8 cellular contexts compared by ENCODE assay signal in genomic region chr3:4271834-4272233, GRCh38. TPM values are rescaled to one million over a fixed set of nuclear protein-coding genes. Genes with fewer than 3 reads are reported as not detected.
A peak's percentile ranks its signal among the peaks of the same experiment; 100 is the strongest.
DNase-seq lines count a peak whose midpoint lies in the region; ATAC-seq and TF ChIP-seq lines count a peak whose summit lies in the region.

No MANE protein-coding gene starts in this region.

- H3K9me3 Mint-ChIP-seq in activated naive CD4-positive, alpha-beta T cell treated with anti-CD3 and anti-CD28 coated beads, Interleukin-2, amount 10 ng/mL, durations not matched to agents 7 days and 5 days: peaks cover 2% of the 10 kb centered on the region

- in situ Hi-C loops in brain microvascular endothelial cell (cut with HindIII; ENCODE audit: low pct_ligation_motif_present, low sequenced_read_pairs): no loop called here

- ATAC-seq in DND-41 (ENCODE audit: insufficient read depth, low read depth) (no peak), GM18517 (IDR thresholded peaks at IDR 0.05; ENCODE audit: unreplicated experiment) (no peak)

- H3K79me2 ChIP-seq in DND-41 (ENCODE audit: insufficient read depth, low read length): no peaks in the 10 kb centered on the region

- no peak overlapping the region for H3K4me2 ChIP-seq in DND-41 (ENCODE audit: insufficient read depth, low read length)

- H3K9ac ChIP-seq in DND-41 (ENCODE audit: low read depth, low read length): no peak overlapping the region

- H3K4me3 ChIP-seq in DND-41 (ENCODE audit: low read depth in 1 of 2, low read length in 2 of 2) (no peak overlapping the region), brain microvascular endothelial cell (ENCODE audit: low read depth, low read length) (no peak overlapping the region)

- no peak overlapping the region for H3K4me3 Mint-ChIP-seq in activated naive CD4-positive, alpha-beta T cell treated with anti-CD3 and anti-CD28 coated beads, Interleukin-2, amount 10 ng/mL, durations not matched to agents 7 days and 5 days

- H3K9me3 ChIP-seq in DND-41 (ENCODE audit: insufficient read depth, low read length, severe bottlenecking): no peaks in the 10 kb centered on the region

- peaks cover 13% of the 10 kb centered on the region; the same call in 1 of the 2 replicates for H3K4me1 ChIP-seq in DND-41 (ENCODE audit: insufficient read depth, low read length)

- CTCF ChIA-PET in activated naive CD4-positive, alpha-beta T cell treated with anti-CD3 and anti-CD28 coated beads, Interleukin-2, amount 10 ng/mL, durations not matched to agents 7 days and 5 days (lab: Charles Lee): interaction anchor here (0.6 to 2.5 kb wide), 11 partner anchors 8 to 1071 kb away, joined by 3 to 18 read pairs (median 4); no protein-coding TSS in a partner anchor

- H3K27me3 Mint-ChIP-seq in activated naive CD4-positive, alpha-beta T cell treated with anti-CD3 and anti-CD28 coated beads, Interleukin-2, amount 10 ng/mL, durations not matched to agents 7 days and 5 days: no peaks in the 10 kb centered on the region

- no peaks in the 10 kb centered on the region for H3K36me3 Mint-ChIP-seq in activated naive CD4-positive, alpha-beta T cell treated with anti-CD3 and anti-CD28 coated beads, Interleukin-2, amount 10 ng/mL, durations not matched to agents 7 days and 5 days

- H3K36me3 ChIP-seq in DND-41 (ENCODE audit: insufficient read depth, low read length): no peaks in the 10 kb centered on the region
- no peaks in the 10 kb centered on the region for H3K36me3 ChIP-seq in brain microvascular endothelial cell (replicated peaks)

- H3K27me3 ChIP-seq in DND-41 (ENCODE audit: insufficient read depth, low read length, poor library complexity) (no peaks in the 10 kb centered on the region), brain microvascular endothelial cell (replicated peaks) (no peaks in the 10 kb centered on the region)

- H4K20me1 ChIP-seq in DND-41 (ENCODE audit: insufficient read depth, low read length): no peaks in the 10 kb centered on the region

- TF ChIP-seq CTCF in DND-41 (IDR thresholded peaks at IDR 0.05; ENCODE audit: borderline replicate concordance, extremely low read depth, low read length, poor library complexity, severe bottlenecking) (peak; percentile 63), brain microvascular endothelial cell (IDR thresholded peaks at IDR 0.05; ENCODE audit: low read depth, low read length, missing control alignments) (peak; percentile 46)

- H3K4me1 Mint-ChIP-seq in activated naive CD4-positive, alpha-beta T cell treated with anti-CD3 and anti-CD28 coated beads, Interleukin-2, amount 10 ng/mL, durations not matched to agents 7 days and 5 days: peaks cover 10% of the 10 kb centered on the region

- no peak overlapping the region for H2AFZ ChIP-seq in DND-41 (ENCODE audit: low read depth, low read length)

- DNase-seq in DND-41: no peak
- DNase-seq in Kasumi-1 (lab: John Stamatoyannopoulos, UW): peak; percentile 68 to 74
- DNase-seq in brain microvascular endothelial cell: peak; percentile 14
- peak; percentile 11 to 49 for DNase-seq in lung microvascular endothelial cell (ENCODE audit: low read depth in 2 of 2)
- no peak for DNase-seq in OCI-M2 (lab: John Stamatoyannopoulos, UW; ENCODE audit: unreplicated experiment)
- no peak for DNase-seq in COLO668 (lab: John Stamatoyannopoulos, UW; ENCODE audit: unreplicated experiment)
- DNase-seq in activated naive CD4-positive, alpha-beta T cell treated with anti-CD3 and anti-CD28 coated beads, Interleukin-2, amount 10 ng/mL, durations not matched to agents 7 days and 5 days: no peak

- no peak overlapping the region for H3K27ac ChIP-seq in DND-41 (ENCODE audit: low read length)
- H3K27ac ChIP-seq in brain microvascular endothelial cell: no peak overlapping the region

- H3K27ac Mint-ChIP-seq in activated naive CD4-positive, alpha-beta T cell treated with anti-CD3 and anti-CD28 coated beads, Interleukin-2, amount 10 ng/mL, durations not matched to agents 7 days and 5 days: no peak overlapping the region

RNA-seq across cellular contexts. Expression of gene SETMAR, which starts 31.3 kb away (rescaled TPM):
- 8.7 and 9.2 TPM in 2 replicates for total RNA-seq in lung microvascular endothelial cell

Comparison
In these comparisons a context has a peak if more than half of its experiments do, and no peak if none do; other contexts are left out.
1. DNase-seq: peak in Kasumi-1 (2 of 2), brain microvascular endothelial cell (single experiment) and lung microvascular endothelial cell (2 of 2); none in DND-41 (single experiment), OCI-M2 (single experiment), COLO668 (single experiment) and activated naive CD4-positive, alpha-beta T cell treated with anti-CD3 and anti-CD28 coated beads, Interleukin-2, amount 10 ng/mL, durations not matched to agents 7 days and 5 days (single experiment).